8 cellular contexts compared by ENCODE assay signal in genomic region chr1:32652244-32652962, GRCh38. TPM values are rescaled to one million over a fixed set of nuclear protein-coding genes. Genes with fewer than 3 reads are reported as not detected.
DNase-seq lines count a peak whose midpoint lies in the region; ATAC-seq and TF ChIP-seq lines count a peak whose summit lies in the region.
"Had no signal": no experiment of that assay in that cellular context is flagged by ENCODE, and none has a peak within 500 bp of the region (broad histone marks: within the 10 kb centered on the region; RNA-seq: fewer than 3 reads in every experiment).

No MANE protein-coding gene starts in this region.

- 77 to 88% (median 87%) methylated on average over 16 of the region's 16 CpGs for WGBS in spleen, 5 donors

- POLR2A ChIA-PET in HEK293 (lab: Yijun Ruan, JAX) = interaction anchor here (2.1 kb wide), 1 partner anchor 38 kb away, joined by 7 read pairs; no protein-coding TSS in a partner anchor

- CTCF ChIA-PET in HEK293 (lab: Yijun Ruan, JAX) = interaction anchor here (0.7 kb wide), 1 partner anchor 570 kb away, joined by 3 read pairs; no protein-coding TSS in a partner anchor

- H3K4me1 Mint-ChIP-seq in glutamatergic neuron (ENCODE audit: low read depth, unreplicated experiment) = peaks cover 12% of the 10 kb centered on the region

- ATAC-seq in HG02885 (IDR thresholded peaks at IDR 0.05; ENCODE audit: poor library complexity, unreplicated experiment) = no peak

- peak overlapping the region; percentile 97 for H3K27ac Mint-ChIP-seq in glutamatergic neuron (ENCODE audit: unreplicated experiment)

- no peaks in the 10 kb centered on the region for H3K36me3 Mint-ChIP-seq in glutamatergic neuron (ENCODE audit: unreplicated experiment)

- H3K27me3 ChIP-seq in spleen (replicated peaks in 1 of 7) = no peaks in the 10 kb centered on the region

- H3K9me3 ChIP-seq in HEK293 (ENCODE audit: control insufficient read depth, insufficient read depth, low read depth, low read length) = no peaks in the 10 kb centered on the region
- H3K9me3 ChIP-seq in spleen = no peaks in the 10 kb centered on the region

- H3K9me3 Mint-ChIP-seq in glutamatergic neuron (ENCODE audit: unreplicated experiment) = peaks cover 13% of the 10 kb centered on the region

- DNase-seq in glutamatergic neuron = no peak
- DNase-seq in spleen = no peak
- DNase-seq in NCI-H2029 treated with DMSO at 0.1 percent for 48 hours (lab: John Stamatoyannopoulos, UW) = no peak
- no peak for DNase-seq in NOMO-1 (lab: John Stamatoyannopoulos, UW; ENCODE audit: unreplicated experiment in 2 of 2)
- DNase-seq: substantia nigra had no signal

- H3K27ac ChIP-seq in HEK293 (ENCODE audit: extremely low read depth, low read depth, low read length) (no peak overlapping the region), VCaP (peak overlapping the region; percentile 99), spleen (peak overlapping the region; percentile 97 to 100 (median 99))

- H3K36me3 ChIP-seq in HEK293 (ENCODE audit: control insufficient read depth in 2 of 2, insufficient read depth in 1 of 2, low read length in 2 of 2) (peaks cover 35 to 61% of the 10 kb centered on the region in 2 experiments), spleen (peaks cover 0 to 55% (median 30%) of the 10 kb centered on the region in 6 donors)

- H3K27me3 Mint-ChIP-seq in glutamatergic neuron (ENCODE audit: unreplicated experiment) = peaks cover 5% of the 10 kb centered on the region

- intact Hi-C loops in spleen (cut with DNase I; ENCODE audit: low total_unique reads) = no loop called here

- TF ChIP-seq POLR2A in spleen (IDR thresholded peaks at IDR 0.05) = no peak

- no peak for TF ChIP-seq CTCF in HEK293 (tag by site-specific recombination; IDR thresholded peaks at IDR 0.05)
- TF ChIP-seq CTCF in VCaP (conservative IDR thresholded peaks at IDR 0.05) = no peak
- no peak for TF ChIP-seq CTCF in glutamatergic neuron (IDR thresholded peaks at IDR 0.05; ENCODE audit: partially characterized antibody, unreplicated experiment)
- TF ChIP-seq CTCF in spleen (IDR thresholded peaks at IDR 0.05 in 8 of 11, conservative IDR thresholded peaks at IDR 0.05 in 3 of 11) = no peak

- H3K4me3 Mint-ChIP-seq in glutamatergic neuron (ENCODE audit: unreplicated experiment) = peak overlapping the region; percentile 100

- H3K4me3 ChIP-seq in HEK293 (ENCODE audit: low read depth, low read length) (peak overlapping the region; percentile 94), spleen (peak overlapping the region in 6 of 8 donors; percentile 71 to 87 (median 82))

- H3K4me1 ChIP-seq in HEK293 (ENCODE audit: control insufficient read depth, insufficient read depth, low read length) = no peaks in the 10 kb centered on the region
- H3K4me1 ChIP-seq in spleen = peaks cover 45 to 82% (median 77%) of the 10 kb centered on the region in 6 donors

TF ChIP-seq in HEK293, 187 proteins besides CTCF, POLR2A, EP300 and RAD21:
- TF ChIP-seq ZNF777 (tag by site-specific recombination; IDR thresholded peaks at IDR 0.05; ENCODE audit: borderline replicate concordance) (no peak), IKZF3 (tag by site-specific recombination; IDR thresholded peaks at IDR 0.05) (no peak), ZNF121 (tag by site-specific recombination; IDR thresholded peaks at IDR 0.05) (peak; percentile 81)

RNA-seq across cellular contexts. Expression of gene RBBP4, which starts 1.4 kb away (rescaled TPM):
- total RNA-seq in glutamatergic neuron (ENCODE audit: unreplicated experiment) (332 TPM), spleen (100 to 1,000 TPM; 122 to 181 (median 158) TPM)
- polyA plus RNA-seq in spleen = 10 to 100 TPM; 42.4 to 74.1 (median 61.0) TPM

RNA-seq across cellular contexts. Expression of gene ZBTB8OS, which starts 2.1 kb away (rescaled TPM):
- total RNA-seq in glutamatergic neuron (ENCODE audit: unreplicated experiment) = 63.4 TPM
- total RNA-seq in spleen = 10 to 100 TPM; 26.7 to 46.2 (median 35.4) TPM
- 10 to 100 TPM; 52.9 to 70.5 (median 53.1) TPM for polyA plus RNA-seq in spleen

RNA-seq across cellular contexts. Expression of gene SYNC, which starts 50.2 kb away (rescaled TPM):
- total RNA-seq in glutamatergic neuron (ENCODE audit: unreplicated experiment) = 1.1 TPM
- total RNA-seq in spleen = 1 to 10 TPM; 1.3 to 9.2 (median 6.5) TPM
- 1 to 10 TPM; 1.2 to 4.5 (median 1.7) TPM for polyA plus RNA-seq in spleen
